ENCODE assay signal across 24 cellular contexts in genomic region chr22:19716829-19717105, GRCh38. TPM values are rescaled to one million over a fixed set of nuclear protein-coding genes. Genes with fewer than 3 reads are reported as not detected.
DNase-seq lines count a peak whose midpoint lies in the region; ATAC-seq and TF ChIP-seq lines count a peak whose summit lies in the region.
"Had no signal": no experiment of that assay in that cellular context is flagged by ENCODE, and none has a peak within 500 bp of the region (broad histone marks: within the 10 kb centered on the region; RNA-seq: fewer than 3 reads in every experiment).

No MANE protein-coding gene starts in this region.

- no peak for TF ChIP-seq CTCF in CD8-positive, alpha-beta T cell (IDR thresholded peaks at IDR 0.05)
- no peak for TF ChIP-seq CTCF in brain (conservative IDR thresholded peaks at IDR 0.05)
- TF ChIP-seq CTCF in neural progenitor cell (IDR thresholded peaks at IDR 0.05) = no peak

- peaks cover 51% of the 10 kb centered on the region for H3K27me3 Mint-ChIP-seq in activated CD4-positive, alpha-beta memory T cell treated with anti-CD3 and anti-CD28 coated beads, Interleukin-2, amount 10 ng/mL, durations not matched to agents 7 days and 5 days
- peaks cover 39% of the 10 kb centered on the region for H3K27me3 Mint-ChIP-seq in activated CD4-positive, alpha-beta memory T cell treated with anti-CD3 and anti-CD28 coated beads for 36 hours
- H3K27me3 Mint-ChIP-seq in CD8-positive, alpha-beta T cell (ENCODE audit: low read depth) = peaks cover 32% of the 10 kb centered on the region
- H3K27me3 Mint-ChIP-seq in brain (peaks cover 16% of the 10 kb centered on the region), neural progenitor cell (ENCODE audit: insufficient read depth, low read depth) (peaks cover 43% of the 10 kb centered on the region)

- H3K27ac Mint-ChIP-seq in activated CD4-positive, alpha-beta memory T cell treated with anti-CD3 and anti-CD28 coated beads, Interleukin-2, amount 10 ng/mL, durations not matched to agents 7 days and 5 days = no peak overlapping the region
- H3K27ac Mint-ChIP-seq in activated CD4-positive, alpha-beta memory T cell treated with anti-CD3 and anti-CD28 coated beads for 36 hours = no peak overlapping the region
- H3K27ac Mint-ChIP-seq in CD8-positive, alpha-beta T cell = no peak overlapping the region
- H3K27ac Mint-ChIP-seq in brain (no peak overlapping the region), neural progenitor cell (no peak overlapping the region)

- no peak overlapping the region for H3K27ac ChIP-seq in CD8-positive, alpha-beta T cell (ENCODE audit: low read depth, low read length)
- H3K27ac ChIP-seq in neural progenitor cell = no peak overlapping the region
- H3K27ac ChIP-seq: 22Rv1, Peyer's patch, SJSA1 had no signal

- H2AFZ ChIP-seq in neural progenitor cell (replicated peaks) = no peak overlapping the region

- H3K4me2 ChIP-seq in neural progenitor cell = no peak overlapping the region

- no peaks in the 10 kb centered on the region for H3K36me3 Mint-ChIP-seq in activated CD4-positive, alpha-beta memory T cell treated with anti-CD3 and anti-CD28 coated beads, Interleukin-2, amount 10 ng/mL, durations not matched to agents 7 days and 5 days (ENCODE audit: low read depth)
- no peaks in the 10 kb centered on the region for H3K36me3 Mint-ChIP-seq in activated CD4-positive, alpha-beta memory T cell treated with anti-CD3 and anti-CD28 coated beads for 36 hours
- no peaks in the 10 kb centered on the region for H3K36me3 Mint-ChIP-seq in CD8-positive, alpha-beta T cell
- H3K36me3 Mint-ChIP-seq in brain (peaks cover 26% of the 10 kb centered on the region), neural progenitor cell (peaks cover 13% of the 10 kb centered on the region)

- POLR2A ChIA-PET in activated CD4-positive, alpha-beta memory T cell treated with anti-CD3 and anti-CD28 coated beads, Interleukin-2, amount 10 ng/mL, durations not matched to agents 7 days and 5 days (lab: Charles Lee) = interaction anchor here (1.5 kb wide), 1 partner anchor 655 kb away, joined by 3 read pairs; no protein-coding TSS in a partner anchor
- POLR2A ChIA-PET in activated CD4-positive, alpha-beta memory T cell treated with anti-CD3 and anti-CD28 coated beads for 36 hours (lab: Charles Lee) = no interaction called here
- POLR2A ChIA-PET in CD8-positive, alpha-beta T cell (lab: Charles Lee) = interaction anchor here (0.8 kb wide), 1 partner anchor 81 kb away, joined by 3 read pairs; no protein-coding TSS in a partner anchor

- no peaks in the 10 kb centered on the region for H3K36me3 ChIP-seq in CD8-positive, alpha-beta T cell (ENCODE audit: insufficient read depth, low read length)
- H3K36me3 ChIP-seq in neural progenitor cell = no peaks in the 10 kb centered on the region
- H3K36me3 ChIP-seq: Peyer's patch had no signal

- H3F3A ChIP-seq in neural progenitor cell (ENCODE audit: low read depth) = peaks cover 21% of the 10 kb centered on the region

- H3K4me3 Mint-ChIP-seq in activated CD4-positive, alpha-beta memory T cell treated with anti-CD3 and anti-CD28 coated beads, Interleukin-2, amount 10 ng/mL, durations not matched to agents 7 days and 5 days = peak overlapping the region; percentile 13
- no peak overlapping the region for H3K4me3 Mint-ChIP-seq in activated CD4-positive, alpha-beta memory T cell treated with anti-CD3 and anti-CD28 coated beads for 36 hours
- peak overlapping the region; percentile 29 for H3K4me3 Mint-ChIP-seq in CD8-positive, alpha-beta T cell
- H3K4me3 Mint-ChIP-seq in brain (peak overlapping the region in 3 of 5 experiments; percentile 35 to 86 (median 82)), neural progenitor cell (peak overlapping the region; percentile 68)

- CTCF ChIA-PET in activated CD4-positive, alpha-beta memory T cell treated with anti-CD3 and anti-CD28 coated beads, Interleukin-2, amount 10 ng/mL, durations not matched to agents 7 days and 5 days (lab: Charles Lee) = interaction anchor here (1.0 kb wide), 1 partner anchor 116 kb away, joined by 3 read pairs; no protein-coding TSS in a partner anchor
- CTCF ChIA-PET in activated CD4-positive, alpha-beta memory T cell treated with anti-CD3 and anti-CD28 coated beads for 36 hours (lab: Charles Lee) = interaction anchor here (0.6 to 2.7 kb wide), 2 partner anchors 14 to 37 kb away, joined by 3 to 11 read pairs; no protein-coding TSS in a partner anchor
- CTCF ChIA-PET in CD8-positive, alpha-beta T cell (lab: Charles Lee) = interaction anchor here (1.1 to 2.3 kb wide), 2 partner anchors 37 to 85 kb away, joined by 3 to 8 read pairs; no protein-coding TSS in a partner anchor

- no peak for ATAC-seq in CD8-positive, alpha-beta T cell

- H3K9me3 ChIP-seq in CD8-positive, alpha-beta T cell (ENCODE audit: low read length) = no peaks in the 10 kb centered on the region
- H3K9me3 ChIP-seq in neural progenitor cell (ENCODE audit: low read depth) = no peaks in the 10 kb centered on the region
- H3K9me3 ChIP-seq: MG63, Peyer's patch had no signal

- peaks cover 28% of the 10 kb centered on the region for H3K4me1 ChIP-seq in CD8-positive, alpha-beta T cell (ENCODE audit: insufficient read depth, low read length)
- peaks cover 10% of the 10 kb centered on the region for H3K4me1 ChIP-seq in neural progenitor cell

- H3K4me3 ChIP-seq in CD8-positive, alpha-beta T cell (ENCODE audit: low read depth, low read length) = no peak overlapping the region
- no peak overlapping the region for H3K4me3 ChIP-seq in neural progenitor cell
- H3K4me3 ChIP-seq: MG63, Peyer's patch, SJSA1 had no signal

- H3K79me2 ChIP-seq in neural progenitor cell (ENCODE audit: low read depth) = no peaks in the 10 kb centered on the region

- H3K4me1 Mint-ChIP-seq in activated CD4-positive, alpha-beta memory T cell treated with anti-CD3 and anti-CD28 coated beads, Interleukin-2, amount 10 ng/mL, durations not matched to agents 7 days and 5 days = peaks cover 5% of the 10 kb centered on the region
- H3K4me1 Mint-ChIP-seq in activated CD4-positive, alpha-beta memory T cell treated with anti-CD3 and anti-CD28 coated beads for 36 hours (ENCODE audit: low read depth) = peaks cover 8% of the 10 kb centered on the region
- H3K4me1 Mint-ChIP-seq in CD8-positive, alpha-beta T cell (ENCODE audit: low read depth) = peaks cover 12% of the 10 kb centered on the region
- H3K4me1 Mint-ChIP-seq in brain (peaks cover 42% of the 10 kb centered on the region), neural progenitor cell (peaks cover 21% of the 10 kb centered on the region)

- H4K20me1 ChIP-seq in neural progenitor cell (ENCODE audit: low read depth) = peaks cover 30% of the 10 kb centered on the region

- H3K27me3 ChIP-seq in CD8-positive, alpha-beta T cell (ENCODE audit: insufficient read depth, low read length) = peaks cover 12% of the 10 kb centered on the region
- H3K27me3 ChIP-seq in neural progenitor cell = peaks cover 100% of the 10 kb centered on the region
- H3K27me3 ChIP-seq: MG63, SJSA1 had no signal

- H3K9me3 Mint-ChIP-seq in activated CD4-positive, alpha-beta memory T cell treated with anti-CD3 and anti-CD28 coated beads, Interleukin-2, amount 10 ng/mL, durations not matched to agents 7 days and 5 days = no peaks in the 10 kb centered on the region
- H3K9me3 Mint-ChIP-seq in activated CD4-positive, alpha-beta memory T cell treated with anti-CD3 and anti-CD28 coated beads for 36 hours = no peaks in the 10 kb centered on the region
- no peaks in the 10 kb centered on the region for H3K9me3 Mint-ChIP-seq in CD8-positive, alpha-beta T cell
- H3K9me3 Mint-ChIP-seq in brain (peaks cover 0 to 3% (median 0%) of the 10 kb centered on the region in 5 experiments), neural progenitor cell (peaks cover 6% of the 10 kb centered on the region)

- no peak overlapping the region for H3K9ac ChIP-seq in neural progenitor cell

- DNase-seq in activated CD4-positive, alpha-beta memory T cell treated with anti-CD3 and anti-CD28 coated beads, Interleukin-2, amount 10 ng/mL, durations not matched to agents 7 days and 5 days = no peak
- no peak for DNase-seq in activated CD4-positive, alpha-beta memory T cell treated with anti-CD3 and anti-CD28 coated beads for 36 hours
- no peak for DNase-seq in CD8-positive, alpha-beta T cell
- DNase-seq in neural progenitor cell (ENCODE audit: low spot score) = no peak
- DNase-seq in HPDE6-E6E7 (ENCODE audit: extremely low spot score) = no peak
- DNase-seq in mucosa of gallbladder (ENCODE audit: low spot score) = no peak
- no peak for DNase-seq in DMS153 (lab: John Stamatoyannopoulos, UW)
- DNase-seq: ACHN, C1 segment of cervical spinal cord, DMS53, GDM1, GOT3, MG63, NCI-H1417, NCI-H1694 treated with DMSO at 0.1 percent for 48 hours, NCI-H2081 treated with DMSO at 0.1 percent for 48 hours, NCI-H2171 treated with DMSO at 0.1 percent for 48 hours, NCI-H524 treated with DMSO at 0.1 percent for 48 hours, NCI-H82, Peyer's patch had no signal

- intact Hi-C loops in activated CD4-positive, alpha-beta memory T cell treated with anti-CD3 and anti-CD28 coated beads for 36 hours (cut with micrococcal nuclease) = loop anchor here (10.0 kb wide), 1 partner anchor 72 kb away; no protein-coding TSS in a partner anchor
- intact Hi-C loops in CD8-positive, alpha-beta T cell (cut with DNase I, micrococcal nuclease) = loop anchor here in 1 of 2 experiments (5.0 kb wide), 1 partner anchor 1286 kb away; the partner anchor contains the start of gene THAP7

RNA-seq across cellular contexts. Expression of gene SEPTIN5, which starts 2.5 kb away (rescaled TPM):
- not detected for total RNA-seq in activated CD4-positive, alpha-beta memory T cell treated with anti-CD3 and anti-CD28 coated beads, Interleukin-2, amount 10 ng/mL, durations not matched to agents 7 days and 5 days
- under 1 TPM; 0.41 to 0.43 TPM for total RNA-seq in activated CD4-positive, alpha-beta memory T cell treated with anti-CD3 and anti-CD28 coated beads for 36 hours
- total RNA-seq in CD8-positive, alpha-beta T cell = 1 to 10 TPM in 1 of 2 experiments, under 1 TPM in 1; 0.75 to 1.4 TPM
- polyA plus RNA-seq in brain (ENCODE audit: insufficient read depth, low read depth, low replicate concordance) = 290 TPM
- total RNA-seq in neural progenitor cell (ENCODE audit: low replicate concordance) (5.0 and 8.2 TPM in 2 replicates), mucosa of gallbladder (20.5 TPM)
- total RNA-seq: OCI-LY7 had no signal

RNA-seq across cellular contexts. Expression of gene GP1BB, which starts 6.6 kb away (rescaled TPM):
- total RNA-seq in activated CD4-positive, alpha-beta memory T cell treated with anti-CD3 and anti-CD28 coated beads, Interleukin-2, amount 10 ng/mL, durations not matched to agents 7 days and 5 days = not detected
- total RNA-seq in activated CD4-positive, alpha-beta memory T cell treated with anti-CD3 and anti-CD28 coated beads for 36 hours = not detected
- under 1 TPM in 1 of 2 experiments, not detected in 1; 0.39 TPM for total RNA-seq in CD8-positive, alpha-beta T cell
- polyA plus RNA-seq in brain (ENCODE audit: insufficient read depth, low read depth, low replicate concordance) = 46.2 TPM
- total RNA-seq in neural progenitor cell (ENCODE audit: low replicate concordance) (1.2 TPM in 1 of 2 replicates, not detected in the other), mucosa of gallbladder (5.4 TPM)
- total RNA-seq: OCI-LY7 had no signal

RNA-seq across cellular contexts. Expression of gene TBX1, which starts 43.8 kb away (rescaled TPM):
- total RNA-seq in activated CD4-positive, alpha-beta memory T cell treated with anti-CD3 and anti-CD28 coated beads, Interleukin-2, amount 10 ng/mL, durations not matched to agents 7 days and 5 days = not detected
- total RNA-seq in activated CD4-positive, alpha-beta memory T cell treated with anti-CD3 and anti-CD28 coated beads for 36 hours = not detected
- total RNA-seq in CD8-positive, alpha-beta T cell = not detected
- polyA plus RNA-seq in brain (ENCODE audit: insufficient read depth, low read depth, low replicate concordance) = 0.53 TPM
- 0.06 TPM in 1 of 2 replicates, not detected in the other for total RNA-seq in neural progenitor cell (ENCODE audit: low replicate concordance)
- total RNA-seq in mucosa of gallbladder = 3.9 TPM
